Comparison of ENCODE assay signal across 24 cellular contexts in the genomic region with DNA sequence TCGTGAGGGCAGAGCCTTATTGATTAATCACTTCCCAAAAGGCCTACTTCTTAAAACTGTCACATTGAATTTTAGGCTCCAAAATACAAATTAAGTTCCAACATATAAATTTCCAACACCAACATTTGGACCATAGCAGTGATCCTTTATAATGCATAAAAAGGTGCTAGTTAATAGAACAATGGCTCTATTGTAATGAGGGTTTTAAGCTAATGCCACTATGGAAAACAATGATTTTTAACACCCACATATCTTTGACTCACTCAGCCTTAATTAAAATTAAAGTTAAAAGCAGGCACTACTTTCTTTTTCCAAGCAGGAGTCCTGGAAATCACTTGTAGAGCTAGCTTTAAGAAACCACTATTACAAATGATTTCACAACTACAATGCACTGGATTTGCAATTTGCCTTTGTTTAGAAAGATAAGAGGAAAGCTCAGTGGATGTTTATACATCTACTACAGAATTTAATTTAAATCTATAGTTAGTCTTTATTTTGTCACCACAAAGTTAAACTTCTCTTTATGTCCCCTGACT. TPM values are rescaled to one million over a fixed set of nuclear protein-coding genes. Genes with fewer than 3 reads are reported as not detected.
DNase-seq lines count a peak whose midpoint lies in the region; ATAC-seq and TF ChIP-seq lines count a peak whose summit lies in the region.
"Had no signal": no experiment of that assay in that cellular context is flagged by ENCODE, and none has a peak within 500 bp of the region (broad histone marks: within the 10 kb centered on the region; RNA-seq: fewer than 3 reads in every experiment).

No MANE protein-coding gene starts in this region.

- no peak overlapping the region for H4K8ac ChIP-seq in mesenchymal stem cell (ENCODE audit: low read length)

- DNase-seq in adipocyte (ENCODE audit: low read depth) (peak; percentile 62), fibroblast of pulmonary artery (ENCODE audit: low read depth) (peak; percentile 57), mesenchymal stem cell (peak; percentile 55), Calu3 (no peak), amygdala (lab: John Stamatoyannopoulos, UW) (no peak)
- DNase-seq in activated T-cell treated with anti-CD3 and anti-CD28 coated beads, Interleukin-2, amount 50 U/mL, for 1 hour = no peak
- DNase-seq: AML-193; CD4-positive, alpha-beta T cell; DMS53; NCI-H1048; NCI-H1417; NCI-H1694 treated with DMSO at 0.1 percent for 48 hours; NCI-H2081; NCI-H2227 treated with DMSO at 0.1 percent for 48 hours; NCI-H526 treated with DMSO at 0.1 percent for 48 hours; PC-9 had no signal

- peak overlapping the region in 1 of 2 experiments; percentile 69 for H3K4ac ChIP-seq in mesenchymal stem cell (ENCODE audit: low read depth in 1 of 2, low read length in 2 of 2)

- H3K4me1 ChIP-seq in HUES48 (ENCODE audit: control insufficient read depth, insufficient read depth, low read length) (peaks cover 46% of the 10 kb centered on the region), adipocyte (ENCODE audit: control insufficient read depth, insufficient read depth, low read length) (no peaks in the 10 kb centered on the region), mesenchymal stem cell (ENCODE audit: control insufficient read depth, insufficient read depth, low read depth, low read length) (no peaks in the 10 kb centered on the region)
- H3K4me1 ChIP-seq: A549; BLaER1 treated with 17β-estradiol and CSF1 and Interleukin-3, amounts not matched to agents 10 nM and 100 nM; SJSA1 had no signal

- no peak overlapping the region for H3K27ac Mint-ChIP-seq in Calu3 (ENCODE audit: unreplicated experiment)
- H3K27ac Mint-ChIP-seq: CD4-positive, alpha-beta T cell; IgD-negative memory B cell had no signal

- no peak overlapping the region for H3K4me3 Mint-ChIP-seq in Calu3 (ENCODE audit: low read depth, unreplicated experiment)
- H3K4me3 Mint-ChIP-seq: CD4-positive, alpha-beta T cell; IgD-negative memory B cell had no signal

- no peaks in the 10 kb centered on the region for H3K27me3 ChIP-seq in HUES48 (ENCODE audit: control insufficient read depth, insufficient read depth, low read length)
- H3K27me3 ChIP-seq in adipocyte (replicated peaks; ENCODE audit: control insufficient read depth, insufficient read depth, low read length) = no peaks in the 10 kb centered on the region
- no peaks in the 10 kb centered on the region for H3K27me3 ChIP-seq in mesenchymal stem cell (ENCODE audit: control insufficient read depth in 1 of 2, insufficient read depth in 1 of 2, low read length in 2 of 2)
- H3K27me3 ChIP-seq: BLaER1 treated with 17β-estradiol and CSF1 and Interleukin-3, amounts not matched to agents 10 nM and 100 nM; SJSA1 had no signal

- peak overlapping the region; percentile 15; the same call in 1 of the 2 replicates for H3K4me3 ChIP-seq in HUES48 (ENCODE audit: low read depth, low read length)
- H3K4me3 ChIP-seq in adipocyte (ENCODE audit: low read length) = no peak overlapping the region
- no peak overlapping the region for H3K4me3 ChIP-seq in fibroblast of pulmonary artery (replicated peaks; ENCODE audit: low read depth, low read length)
- H3K4me3 ChIP-seq in mesenchymal stem cell (ENCODE audit: insufficient read depth in 1 of 2, low read depth in 1 of 2, low read length in 2 of 2) = no peak overlapping the region
- H3K4me3 ChIP-seq: A549; BLaER1 treated with 17β-estradiol and CSF1 and Interleukin-3, amounts not matched to agents 10 nM and 100 nM; PC-9; SJSA1 had no signal

- H2BK12ac ChIP-seq in mesenchymal stem cell (ENCODE audit: low read length in 2 of 2) = no peak overlapping the region

- H2AFZ ChIP-seq in mesenchymal stem cell (ENCODE audit: low read depth, low read length) = no peak overlapping the region
- H2AFZ ChIP-seq: PC-9 had no signal

- no peaks in the 10 kb centered on the region for H3K27me3 Mint-ChIP-seq in Calu3 (ENCODE audit: unreplicated experiment)

- intact Hi-C loops in Calu3 (cut with micrococcal nuclease; ENCODE audit: unreplicated experiment) = no loop called here

- H2BK15ac ChIP-seq in mesenchymal stem cell (ENCODE audit: low read depth, poor library complexity, severe bottlenecking) = no peak overlapping the region

- H3K27ac ChIP-seq in HUES48 (ENCODE audit: low read depth, low read length) (peak overlapping the region; percentile 92), mesenchymal stem cell (ENCODE audit: low read length, poor library complexity, severe bottlenecking) (no peak overlapping the region)
- H3K27ac ChIP-seq: A549; BLaER1 treated with 17β-estradiol and CSF1 and Interleukin-3, amounts not matched to agents 10 nM and 100 nM; KMS-11; PC-9; SJSA1 had no signal

- H2AK5ac ChIP-seq in mesenchymal stem cell (ENCODE audit: low read length, severe bottlenecking) = no peak overlapping the region

- H2BK120ac ChIP-seq in mesenchymal stem cell (ENCODE audit: low read depth, low read length) = no peak overlapping the region

- H3K9me3 ChIP-seq in HUES48 (ENCODE audit: control insufficient read depth, insufficient read depth, low read length) (no peaks in the 10 kb centered on the region), adipocyte (ENCODE audit: control insufficient read depth, low read length) (no peaks in the 10 kb centered on the region), mesenchymal stem cell (ENCODE audit: control insufficient read depth, low read length) (no peaks in the 10 kb centered on the region)
- H3K9me3 ChIP-seq: A549; BLaER1 treated with 17β-estradiol and CSF1 and Interleukin-3, amounts not matched to agents 10 nM and 100 nM; SJSA1 had no signal

- no peak overlapping the region for H3K23ac ChIP-seq in mesenchymal stem cell (ENCODE audit: low read length in 2 of 2)

- H3K9ac ChIP-seq in HUES48 (ENCODE audit: low read depth, low read length) (no peak overlapping the region), adipocyte (ENCODE audit: low read length) (no peak overlapping the region), mesenchymal stem cell (ENCODE audit: low read length) (no peak overlapping the region)
- H3K9ac ChIP-seq: BLaER1 treated with 17β-estradiol and CSF1 and Interleukin-3, amounts not matched to agents 10 nM and 100 nM; KMS-11 had no signal

- H3K18ac ChIP-seq in mesenchymal stem cell (ENCODE audit: low read depth in 1 of 2, low read length in 2 of 2) = no peak overlapping the region

- H3K4me2 ChIP-seq in mesenchymal stem cell (ENCODE audit: low read length, poor library complexity, severe bottlenecking) = no peak overlapping the region
- H3K4me2 ChIP-seq: A549; BLaER1 treated with 17β-estradiol and CSF1 and Interleukin-3, amounts not matched to agents 10 nM and 100 nM; KMS-11; PC-9 had no signal

- CTCF ChIA-PET in Calu3 (lab: Charles Lee) = no interaction called here

- H3K36me3 Mint-ChIP-seq in Calu3 (ENCODE audit: insufficient read depth, unreplicated experiment) = no peaks in the 10 kb centered on the region
- H3K36me3 Mint-ChIP-seq: IgD-negative memory B cell had no signal

- no peak overlapping the region for H3K14ac ChIP-seq in mesenchymal stem cell (ENCODE audit: low read length in 2 of 2)

- H3K9me3 Mint-ChIP-seq in Calu3 (ENCODE audit: low read depth, unreplicated experiment) = no peaks in the 10 kb centered on the region
- H3K9me3 Mint-ChIP-seq: CD4-positive, alpha-beta T cell had no signal

- WGBS in mesenchymal stem cell = 89% methylated on average over 1 of the region's 1 CpG

- no peak for ATAC-seq in GM19455 (IDR thresholded peaks at IDR 0.05; ENCODE audit: unreplicated experiment)
- ATAC-seq: A549, Right ventricle myocardium inferior had no signal

- H3K4me1 Mint-ChIP-seq in Calu3 (ENCODE audit: low read depth, unreplicated experiment) = no peaks in the 10 kb centered on the region
- H3K4me1 Mint-ChIP-seq: IgD-negative memory B cell had no signal

- no peaks in the 10 kb centered on the region for H3K36me3 ChIP-seq in HUES48 (ENCODE audit: control insufficient read depth, insufficient read depth, low read length)
- no peaks in the 10 kb centered on the region for H3K36me3 ChIP-seq in adipocyte (ENCODE audit: control insufficient read depth, insufficient read depth, low read length, severe bottlenecking)
- H3K36me3 ChIP-seq in mesenchymal stem cell (ENCODE audit: control insufficient read depth in 1 of 2, insufficient read depth in 2 of 2, low read depth in 1 of 2, low read length in 2 of 2) = no peaks in the 10 kb centered on the region
- H3K36me3 ChIP-seq: BLaER1 treated with 17β-estradiol and CSF1 and Interleukin-3, amounts not matched to agents 10 nM and 100 nM had no signal

- H2BK5ac ChIP-seq in mesenchymal stem cell (ENCODE audit: low read depth, low read length, poor library complexity, severe bottlenecking) = no peak overlapping the region

- TF ChIP-seq CTCF in fibroblast of pulmonary artery (IDR thresholded peaks at IDR 0.05; ENCODE audit: low read length, missing control alignments) (no peak), Calu3 (IDR thresholded peaks at IDR 0.05; ENCODE audit: unreplicated experiment) (no peak)

- H3K79me1 ChIP-seq in mesenchymal stem cell (replicated peaks; ENCODE audit: low read length, poor library complexity, severe bottlenecking) = peaks cover 40% of the 10 kb centered on the region

- no peak overlapping the region for H4K91ac ChIP-seq in mesenchymal stem cell (ENCODE audit: low read length)

- BruUV-seq in Calu3 (replicated peaks; lab: Mats Ljungman, UMichigan) = no TSS peak

RNA-seq across cellular contexts. Expression of a gene that starts 41.8 kb away (rescaled TPM):
- polyA plus RNA-seq in mesenchymal stem cell (2013, experiment 1 of 2) = 27.3 TPM
- 26.8 TPM for polyA plus RNA-seq in mesenchymal stem cell (2013, experiment 2 of 2)
- total RNA-seq in Calu3 (2022) = 21.4 and 26.6 TPM in 2 replicates
- total RNA-seq: CD4-positive, alpha-beta T cell had no signal
- polyA plus RNA-seq: IgD-negative memory B cell had no signal

Comparison
In these comparisons a context has a peak if more than half of its experiments do, and no peak if none do; other contexts are left out.
1. DNase-seq: peak in adipocyte (single experiment), fibroblast of pulmonary artery (single experiment) and mesenchymal stem cell (single experiment); none in Calu3 (single experiment), activated T-cell treated with anti-CD3 and anti-CD28 coated beads, Interleukin-2, amount 50 U/mL, for 1 hour (single experiment) and amygdala (0 of 56).